8 cellular contexts compared by ENCODE assay signal in the genomic region with DNA sequence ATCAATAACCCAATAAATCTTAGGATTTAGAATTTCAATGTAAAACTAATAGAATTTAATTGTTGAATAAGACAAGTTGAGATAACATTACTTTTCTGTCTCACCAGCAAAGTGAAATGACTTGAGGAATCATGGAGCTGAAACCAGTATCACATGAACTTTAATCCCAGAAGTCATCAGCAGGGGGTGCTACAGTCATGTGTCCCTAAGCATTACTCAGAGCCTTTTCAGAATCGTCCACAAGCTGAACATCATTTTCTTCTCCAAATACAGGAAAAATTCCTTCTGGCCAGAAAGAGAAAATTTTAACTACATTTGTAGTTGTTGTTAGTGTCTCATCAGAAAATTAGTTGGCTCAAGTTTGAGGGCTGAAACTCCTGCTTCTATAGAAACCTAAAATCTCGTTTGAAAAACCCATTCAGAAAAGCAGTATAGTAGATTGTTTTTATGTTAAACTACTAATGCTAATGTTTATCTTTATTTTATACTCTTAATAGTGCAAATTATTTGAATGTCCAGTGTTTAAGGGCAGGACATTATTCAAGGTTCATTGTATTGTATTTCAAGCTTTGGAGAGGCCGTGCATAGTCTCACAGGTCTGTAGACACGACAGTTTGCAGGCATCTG.
DNase-seq lines count a peak whose midpoint lies in the region; ATAC-seq and TF ChIP-seq lines count a peak whose summit lies in the region.

No MANE protein-coding gene starts in this region.

- H3K27ac ChIP-seq in RWPE2 (ENCODE audit: poor library complexity, severe bottlenecking), result no peak overlapping the region

- no peaks in the 10 kb centered on the region for H3K9me3 ChIP-seq in RWPE2 (ENCODE audit: severe bottlenecking)

- DNase-seq in NCI-H2227 (lab: John Stamatoyannopoulos, UW; ENCODE audit: unreplicated experiment), result peak; percentile 1
- DNase-seq in NCI-H2227 treated with DMSO at 0.1 percent for 48 hours (lab: John Stamatoyannopoulos, UW), result no peak
- DNase-seq in HuH-7 (ENCODE audit: low spot score), result peak; percentile 10
- DNase-seq in RWPE2 (ENCODE audit: low spot score), result no peak
- peak; percentile 79 for DNase-seq in fibroblast of the aortic adventitia (ENCODE audit: low read depth)
- DNase-seq in retina, result peak; percentile 37
- no peak for DNase-seq in cortex of kidney (lab: John Stamatoyannopoulos, UW)

- ATAC-seq in GM19463 (IDR thresholded peaks at IDR 0.05; ENCODE audit: unreplicated experiment) (peak; percentile 74), RWPE2 (ENCODE audit: low read depth) (no peak)

- peak; percentile 60 for TF ChIP-seq CTCF in RWPE2 (IDR thresholded peaks at IDR 0.05; ENCODE audit: poor library complexity, severe bottlenecking)
- TF ChIP-seq CTCF in fibroblast of the aortic adventitia (IDR thresholded peaks at IDR 0.05; ENCODE audit: insufficient read depth, low read length), result peak; percentile 67

- no peaks in the 10 kb centered on the region for H3K4me1 ChIP-seq in RWPE2 (ENCODE audit: insufficient read depth, poor library complexity, severe bottlenecking)

- H3K4me3 ChIP-seq in RWPE2 (ENCODE audit: severe bottlenecking) (no peak overlapping the region), fibroblast of the aortic adventitia (ENCODE audit: low read depth, low read length) (no peak overlapping the region)

- H3K27me3 ChIP-seq in RWPE2 (ENCODE audit: insufficient read depth, poor library complexity, severe bottlenecking), result peaks cover 12% of the 10 kb centered on the region

- H3K36me3 ChIP-seq in RWPE2 (ENCODE audit: low read depth), result no peaks in the 10 kb centered on the region

Comparison
In these comparisons a context has a peak if more than half of its experiments do, and no peak if none do; other contexts are left out.
1. DNase-seq: peak in NCI-H2227 (single experiment), HuH-7 (single experiment), fibroblast of the aortic adventitia (single experiment) and retina (single experiment); none in NCI-H2227 treated with DMSO at 0.1 percent for 48 hours (single experiment), RWPE2 (single experiment) and cortex of kidney (single experiment).